ENCODE assay signal across 1 cellular context in genomic region chr10:59885430-59886134, GRCh38.
TF ChIP-seq lines count a peak whose summit lies in the region.

No MANE protein-coding gene starts in this region.

TF ChIP-seq in HepG2, 621 proteins besides CTCF, POLR2A, EP300 and RAD21:
- no peak for TF ChIP-seq ZBTB40 (IDR thresholded peaks at IDR 0.05)
- no peak for TF ChIP-seq ZBTB40 (CRISPR knock-in tag; IDR thresholded peaks at IDR 0.05)
- no peak for TF ChIP-seq SMAD1 (CRISPR knock-in tag; IDR thresholded peaks at IDR 0.05; ENCODE audit: borderline replicate concordance, low read depth)
- TF ChIP-seq NR2C2 (CRISPR knock-in tag; IDR thresholded peaks at IDR 0.05; ENCODE audit: borderline replicate concordance) = no peak
- TF ChIP-seq THAP9 (CRISPR knock-in tag; IDR thresholded peaks at IDR 0.05; ENCODE audit: borderline replicate concordance) = no peak
- TF ChIP-seq NR1H2 (CRISPR knock-in tag; IDR thresholded peaks at IDR 0.05; ENCODE audit: borderline replicate concordance, low read depth) = no peak
- no peak for TF ChIP-seq ZFYVE20 (CRISPR knock-in tag; IDR thresholded peaks at IDR 0.05; ENCODE audit: borderline replicate concordance, low read depth)
